In genomic region chr12:116040412-116040811, GRCh38 we compare ENCODE assay signal across 16 cellular contexts.
"Had no signal": no experiment of that assay in that cellular context is flagged by ENCODE, and none has a peak within 500 bp of the region (broad histone marks: within the 10 kb centered on the region; RNA-seq: fewer than 3 reads in every experiment).

No MANE protein-coding gene starts in this region.

- H3K4me3 ChIP-seq: body of pancreas, mucosa of descending colon, right atrium auricular region, smooth muscle cell, tibial artery, uterus had no signal

- H3K9me3 ChIP-seq: body of pancreas, mucosa of descending colon, neutrophil, right atrium auricular region, tibial artery, uterus had no signal

- H3K27ac ChIP-seq: body of pancreas, right atrium auricular region, tibial artery, uterus had no signal

- H3K27me3 ChIP-seq: body of pancreas, neutrophil, right atrium auricular region, tibial artery, uterus had no signal

- DNase-seq: activated CD4-positive, alpha-beta T cell treated with anti-CD3 and anti-CD28 coated beads, Interleukin-2, amount 10 ng/mL, durations not matched to agents 7 days and 5 days; activated CD4-positive, CD25-positive, alpha-beta regulatory T cell; activated CD8-positive, alpha-beta memory T cell treated with anti-CD3 and anti-CD28 coated beads for 24 hours; activated naive CD4-positive, alpha-beta T cell treated with anti-CD3 and anti-CD28 coated beads for 36 hours; activated T-cell treated with anti-CD3 and anti-CD28 coated beads for 4 hours; body of pancreas; mammary epithelial cell; mucosa of descending colon; naive thymus-derived CD8-positive, alpha-beta T cell; tibial artery; uterus had no signal

- ATAC-seq: activated T-helper 17 cell treated with anti-CD3 and anti-CD28 coated beads, Interleukin-2, amount 50 U/mL, for 72 hours; body of pancreas; esophagus mucosa; mucosa of descending colon; naive thymus-derived CD8-positive, alpha-beta T cell had no signal

- H3K36me3 ChIP-seq: neutrophil, right atrium auricular region, tibial artery, uterus had no signal
